In the genomic region with DNA sequence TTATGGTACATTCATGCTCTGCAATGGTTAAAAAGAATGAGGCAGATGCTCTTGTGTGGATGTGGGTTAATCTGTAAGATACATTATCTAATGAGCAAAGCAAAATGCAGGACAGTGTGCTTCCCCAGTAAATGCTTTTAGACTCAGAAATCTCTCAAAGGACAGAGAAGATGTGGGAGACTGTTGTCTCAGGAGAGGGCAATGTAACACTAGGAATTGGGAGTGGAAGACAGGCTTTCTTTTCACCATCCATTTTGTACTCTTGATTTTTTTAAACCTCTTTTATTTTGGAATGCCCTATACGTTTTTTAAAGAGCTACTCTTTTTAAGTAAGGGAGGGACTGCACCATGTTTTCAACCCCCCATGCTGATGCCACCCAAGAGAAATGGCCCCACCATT, we compare ENCODE assay signal across 17 cellular contexts.
"Had no signal": no experiment of that assay in that cellular context is flagged by ENCODE, and none has a peak within 500 bp of the region (broad histone marks: within the 10 kb centered on the region; RNA-seq: fewer than 3 reads in every experiment).

No MANE protein-coding gene starts in this region.

- H3K4me1 Mint-ChIP-seq: stimulated activated naive B cell treated with anti-CD40 and anti-IgM and Interleukin-4, amounts not matched to agents 10 μg/mL and 1 μg/mL and 100 μg/mL, for 72 hours had no signal

- ATAC-seq: activated CD8-positive, alpha-beta T cell treated with anti-CD3 and anti-CD28 coated beads for 36 hours; activated naive CD4-positive, alpha-beta T cell treated with anti-CD3 and anti-CD28 coated beads, Interleukin-2, amount 50 U/mL, for 72 hours; left lobe of liver; mucosa of descending colon; naive thymus-derived CD4-positive, alpha-beta T cell; stimulated activated naive B cell treated with anti-CD40 and anti-IgM and Interleukin-4, amounts not matched to agents 10 μg/mL and 1 μg/mL and 100 μg/mL, for 72 hours; T-helper 17 cell; WTC11 had no signal

- H3K9me3 ChIP-seq: mucosa of descending colon had no signal

- H3K79me2 ChIP-seq: parathyroid adenoma had no signal

- H3K4me3 ChIP-seq: mucosa of descending colon had no signal

- H3K36me3 Mint-ChIP-seq: activated naive CD4-positive, alpha-beta T cell treated with anti-CD3 and anti-CD28 coated beads, Interleukin-2, amount 50 U/mL, for 72 hours; stimulated activated naive B cell treated with anti-CD40 and anti-IgM and Interleukin-4, amounts not matched to agents 10 μg/mL and 1 μg/mL and 100 μg/mL, for 72 hours; WTC11 had no signal

- H2AFZ ChIP-seq: parathyroid adenoma had no signal

- H3K4me3 Mint-ChIP-seq: activated CD8-positive, alpha-beta T cell treated with anti-CD3 and anti-CD28 coated beads for 36 hours; naive thymus-derived CD4-positive, alpha-beta T cell; stimulated activated naive B cell treated with anti-CD40 and anti-IgM and Interleukin-4, amounts not matched to agents 10 μg/mL and 1 μg/mL and 100 μg/mL, for 72 hours; T-helper 17 cell; WTC11 had no signal

- DNase-seq: activated CD4-positive, alpha-beta T cell treated with anti-CD3 and anti-CD28 coated beads for 4 hours; activated CD8-positive, alpha-beta T cell treated with anti-CD3 and anti-CD28 coated beads for 36 hours; activated gamma-delta T cell; activated T-cell treated with anti-CD3 and anti-CD28 coated beads, Interleukin-2, amount 50 U/mL, for 48 hours; central memory CD4-positive, alpha-beta T cell; cortex of kidney; effector CD8-positive, alpha-beta T cell; mammary epithelial cell; mucosa of descending colon; naive thymus-derived CD4-positive, alpha-beta T cell; stimulated activated CD4-positive, alpha-beta T cell treated with anti-CD3 and anti-CD28 coated beads, Interleukin-2, amount 100 ng/mL, for 48 hours; stimulated activated naive B cell treated with anti-CD40 and anti-IgM and Interleukin-4, amounts not matched to agents 10 μg/mL and 1 μg/mL and 100 μg/mL, for 72 hours; T-helper 17 cell had no signal

- H3K4me1 ChIP-seq: parathyroid adenoma had no signal

- H3K27me3 Mint-ChIP-seq: activated CD8-positive, alpha-beta T cell treated with anti-CD3 and anti-CD28 coated beads for 36 hours; T-helper 17 cell had no signal

- H3K9me3 Mint-ChIP-seq: activated CD8-positive, alpha-beta T cell treated with anti-CD3 and anti-CD28 coated beads for 36 hours had no signal

- H3K27ac Mint-ChIP-seq: activated CD8-positive, alpha-beta T cell treated with anti-CD3 and anti-CD28 coated beads for 36 hours; activated naive CD4-positive, alpha-beta T cell treated with anti-CD3 and anti-CD28 coated beads, Interleukin-2, amount 50 U/mL, for 72 hours; naive thymus-derived CD4-positive, alpha-beta T cell; stimulated activated naive B cell treated with anti-CD40 and anti-IgM and Interleukin-4, amounts not matched to agents 10 μg/mL and 1 μg/mL and 100 μg/mL, for 72 hours; T-helper 17 cell; WTC11 had no signal

- H3K9ac ChIP-seq: parathyroid adenoma had no signal

- H3K27ac ChIP-seq: parathyroid adenoma had no signal
